ENCODE assay signal across 18 cellular contexts in genomic region chr14:58794993-58795762, GRCh38.
"Had no signal": no experiment of that assay in that cellular context is flagged by ENCODE, and none has a peak within 500 bp of the region (broad histone marks: within the 10 kb centered on the region; RNA-seq: fewer than 3 reads in every experiment).

No MANE protein-coding gene starts in this region.

- H3K9me3 Mint-ChIP-seq: activated B cell treated with CpG ODN at 0.5 μM for 24 hours; activated CD4-positive, alpha-beta memory T cell treated with anti-CD3 and anti-CD28 coated beads, Interleukin-2, amount 10 ng/mL, durations not matched to agents 7 days and 5 days; dendritic cell treated with granulocyte-macrophage colony-stimulating factor and Interleukin-4, amounts not matched to agents 40 ng/mL and 50 ng/mL, for 4 days; stimulated activated memory B cell treated with anti-CD40 and anti-IgM and Interleukin-4, amounts not matched to agents 10 μg/mL and 1 μg/mL and 100 μg/mL, for 72 hours had no signal

- H3K4me1 ChIP-seq: esophagus muscularis mucosa had no signal

- H3K36me3 ChIP-seq: esophagus muscularis mucosa, ovary, right lobe of liver, thoracic aorta, upper lobe of left lung had no signal

- H3K4me3 ChIP-seq: esophagus muscularis mucosa, ovary, right lobe of liver, smooth muscle cell, thoracic aorta, upper lobe of left lung had no signal

- H3K4me1 Mint-ChIP-seq: activated CD4-positive, alpha-beta memory T cell treated with anti-CD3 and anti-CD28 coated beads, Interleukin-2, amount 10 ng/mL, durations not matched to agents 7 days and 5 days; activated CD8-positive, alpha-beta memory T cell treated with anti-CD3 and anti-CD28 coated beads, Interleukin-2, amount 10 ng/mL, durations not matched to agents 7 days and 5 days; naive thymus-derived CD8-positive, alpha-beta T cell had no signal

- ATAC-seq: activated CD8-positive, alpha-beta memory T cell treated with anti-CD3 and anti-CD28 coated beads, Interleukin-2, amount 10 ng/mL, durations not matched to agents 7 days and 5 days; naive thymus-derived CD8-positive, alpha-beta T cell; stimulated activated memory B cell treated with anti-CD40 and anti-IgM and Interleukin-4, amounts not matched to agents 10 μg/mL and 1 μg/mL and 100 μg/mL, for 72 hours had no signal

- H3K9me3 ChIP-seq: esophagus muscularis mucosa, ovary, right lobe of liver, thoracic aorta, upper lobe of left lung had no signal

- H3K27ac Mint-ChIP-seq: activated B cell treated with CpG ODN at 0.5 μM for 24 hours; activated CD4-positive, alpha-beta memory T cell treated with anti-CD3 and anti-CD28 coated beads, Interleukin-2, amount 10 ng/mL, durations not matched to agents 7 days and 5 days; activated CD8-positive, alpha-beta memory T cell treated with anti-CD3 and anti-CD28 coated beads, Interleukin-2, amount 10 ng/mL, durations not matched to agents 7 days and 5 days; activated naive CD8-positive, alpha-beta T cell; dendritic cell treated with granulocyte-macrophage colony-stimulating factor and Interleukin-4, amounts not matched to agents 40 ng/mL and 50 ng/mL, for 4 days; naive thymus-derived CD8-positive, alpha-beta T cell; stimulated activated memory B cell treated with anti-CD40 and anti-IgM and Interleukin-4, amounts not matched to agents 10 μg/mL and 1 μg/mL and 100 μg/mL, for 72 hours had no signal

- H3K27me3 ChIP-seq: esophagus muscularis mucosa, ovary, right lobe of liver, upper lobe of left lung had no signal

- H3K36me3 Mint-ChIP-seq: activated CD8-positive, alpha-beta memory T cell treated with anti-CD3 and anti-CD28 coated beads, Interleukin-2, amount 10 ng/mL, durations not matched to agents 7 days and 5 days; activated naive CD8-positive, alpha-beta T cell; naive thymus-derived CD8-positive, alpha-beta T cell; stimulated activated memory B cell treated with anti-CD40 and anti-IgM and Interleukin-4, amounts not matched to agents 10 μg/mL and 1 μg/mL and 100 μg/mL, for 72 hours had no signal

- H3K27ac ChIP-seq: esophagus muscularis mucosa, ovary, right lobe of liver, thoracic aorta, upper lobe of left lung had no signal

- H3K4me2 ChIP-seq: smooth muscle cell had no signal

- H3K27me3 Mint-ChIP-seq: dendritic cell treated with granulocyte-macrophage colony-stimulating factor and Interleukin-4, amounts not matched to agents 40 ng/mL and 50 ng/mL, for 4 days; stimulated activated memory B cell treated with anti-CD40 and anti-IgM and Interleukin-4, amounts not matched to agents 10 μg/mL and 1 μg/mL and 100 μg/mL, for 72 hours had no signal

- H3K4me3 Mint-ChIP-seq: activated B cell treated with CpG ODN at 0.5 μM for 24 hours; activated CD4-positive, alpha-beta memory T cell treated with anti-CD3 and anti-CD28 coated beads, Interleukin-2, amount 10 ng/mL, durations not matched to agents 7 days and 5 days; activated CD8-positive, alpha-beta memory T cell treated with anti-CD3 and anti-CD28 coated beads, Interleukin-2, amount 10 ng/mL, durations not matched to agents 7 days and 5 days; activated naive CD8-positive, alpha-beta T cell; dendritic cell treated with granulocyte-macrophage colony-stimulating factor and Interleukin-4, amounts not matched to agents 40 ng/mL and 50 ng/mL, for 4 days; naive thymus-derived CD8-positive, alpha-beta T cell; stimulated activated memory B cell treated with anti-CD40 and anti-IgM and Interleukin-4, amounts not matched to agents 10 μg/mL and 1 μg/mL and 100 μg/mL, for 72 hours had no signal

- DNase-seq: activated B cell treated with CpG ODN at 0.5 μM for 24 hours; activated CD4-positive, alpha-beta memory T cell treated with anti-CD3 and anti-CD28 coated beads, Interleukin-2, amount 10 ng/mL, durations not matched to agents 7 days and 5 days; activated CD4-positive, alpha-beta T cell treated with anti-CD3 and anti-CD28 coated beads for 4 hours; activated CD8-positive, alpha-beta memory T cell treated with anti-CD3 and anti-CD28 coated beads, Interleukin-2, amount 10 ng/mL, durations not matched to agents 7 days and 5 days; amniotic stem cell; effector CD8-positive, alpha-beta T cell; naive thymus-derived CD8-positive, alpha-beta T cell; ovary; right lobe of liver; stimulated activated CD4-positive, alpha-beta T cell treated with anti-CD3 and anti-CD28 coated beads, Interleukin-4, amount 100 ng/mL, for 24 hours; T-helper 9 cell; upper lobe of left lung had no signal
